In genomic region chr14:35576260-35576659, GRCh38 we compare ENCODE assay signal across 36 cellular contexts. TPM values are rescaled to one million over a fixed set of nuclear protein-coding genes. Genes with fewer than 3 reads are reported as not detected.
A peak's percentile ranks its signal among the peaks of the same experiment; 100 is the strongest.
DNase-seq lines count a peak whose midpoint lies in the region; ATAC-seq, FAIRE-seq and TF ChIP-seq lines count a peak whose summit lies in the region.
"Had no signal": no experiment of that assay in that cellular context is flagged by ENCODE, and none has a peak within 500 bp of the region (broad histone marks: within the 10 kb centered on the region; RNA-seq: fewer than 3 reads in every experiment).

No MANE protein-coding gene starts in this region.

- intact Hi-C loops in cardiac septum (cut with DNase I) (no loop called here), pancreas (cut with DNase I) (no loop called here)
- intact Hi-C loops in CD4-positive, alpha-beta T cell (cut with DNase I, micrococcal nuclease): no loop called here

- H3K36me3 Mint-ChIP-seq in CD4-positive, alpha-beta T cell (ENCODE audit: low read depth): peaks cover 46% of the 10 kb centered on the region
- H3K36me3 Mint-ChIP-seq: stimulated activated effector memory CD8-positive, alpha-beta T cell treated with anti-CD3 and anti-CD28 coated beads, Interleukin-12 subunit alpha, Interleukin-12 subunit beta, amount 100 ng/mL, for 72 hours had no signal

- peak; percentile 40 to 49 for DNase-seq in cardiac muscle cell (ENCODE audit: low read depth in 1 of 2, low spot score in 1 of 2)
- DNase-seq in cardiac septum (ENCODE audit: low spot score): no peak
- peak; percentile 62 for DNase-seq in WERI-Rb-1
- DNase-seq in fibroblast of gingiva (ENCODE audit: low read depth): peak; percentile 3
- peak; percentile 35 for DNase-seq in retinal pigment epithelial cell (ENCODE audit: low read depth)
- DNase-seq in SK-N-DZ (ENCODE audit: low spot score): no peak
- DNase-seq in CD4-positive, alpha-beta T cell: no peak
- no peak for DNase-seq in pancreas
- DNase-seq: activated gamma-delta T cell; activated naive CD8-positive, alpha-beta T cell treated with anti-CD3 and anti-CD28 coated beads for 36 hours; activated T-cell treated with anti-CD3 and anti-CD28 coated beads, Interleukin-2, amount 50 U/mL, for 4 hours; AML-193; aorta; CD4-positive, alpha-beta memory T cell; EL; head of caudate nucleus; KBM-7; kidney; MG63; NCI-H1105; NCI-H187 treated with DMSO at 0.1 percent for 48 hours; NCI-H526 treated with DMSO at 0.1 percent for 48 hours; posterior cingulate gyrus; sigmoid colon; stimulated activated CD4-positive, alpha-beta T cell treated with anti-CD3 and anti-CD28 coated beads, Interleukin-15, amount 100 ng/mL, for 24 hours had no signal

- TF ChIP-seq CTCF in cardiac muscle cell (IDR thresholded peaks at IDR 0.05; ENCODE audit: low read depth, low read length): no peak
- TF ChIP-seq CTCF in WERI-Rb-1 (IDR thresholded peaks at IDR 0.05; ENCODE audit: low read depth, low read length): no peak
- no peak for TF ChIP-seq CTCF in retinal pigment epithelial cell (conservative IDR thresholded peaks at IDR 0.05; ENCODE audit: low read depth, low read length)
- no peak for TF ChIP-seq CTCF in CD4-positive, alpha-beta T cell (IDR thresholded peaks at IDR 0.05)
- no peak for TF ChIP-seq CTCF in pancreas (IDR thresholded peaks at IDR 0.05)

- H3K27me3 ChIP-seq in cardiac muscle cell (no peaks in the 10 kb centered on the region), WERI-Rb-1 (ENCODE audit: insufficient read depth, low read depth, severe bottlenecking) (no peaks in the 10 kb centered on the region), pancreas (no peaks in the 10 kb centered on the region)
- H3K27me3 ChIP-seq in CD4-positive, alpha-beta T cell (ENCODE audit: control insufficient read depth, insufficient read depth, low read length): no peaks in the 10 kb centered on the region
- H3K27me3 ChIP-seq: MG63, sigmoid colon, tibial nerve had no signal

- H3K4me3 ChIP-seq in cardiac muscle cell (no peak overlapping the region), WERI-Rb-1 (ENCODE audit: low read depth, low read length) (no peak overlapping the region), retinal pigment epithelial cell (ENCODE audit: low read length) (no peak overlapping the region), pancreas (no peak overlapping the region)
- H3K4me3 ChIP-seq: MG63, sigmoid colon, tibial nerve had no signal

- no peak overlapping the region for H3K4me3 Mint-ChIP-seq in CD4-positive, alpha-beta T cell
- H3K4me3 Mint-ChIP-seq: activated naive CD8-positive, alpha-beta T cell treated with anti-CD3 and anti-CD28 coated beads for 36 hours; activated T-cell treated with anti-CD3 and anti-CD28 coated beads, Interleukin-2, amount 50 U/mL, for 4 hours; CD4-positive, alpha-beta memory T cell; mesothelial cell of epicardium; stimulated activated effector memory CD8-positive, alpha-beta T cell treated with anti-CD3 and anti-CD28 coated beads, Interleukin-12 subunit alpha, Interleukin-12 subunit beta, amount 100 ng/mL, for 72 hours had no signal

- H3K27ac Mint-ChIP-seq in CD4-positive, alpha-beta T cell: no peak overlapping the region
- H3K27ac Mint-ChIP-seq: activated naive CD8-positive, alpha-beta T cell treated with anti-CD3 and anti-CD28 coated beads for 36 hours; CD4-positive, alpha-beta memory T cell; mesothelial cell of epicardium; stimulated activated effector memory CD8-positive, alpha-beta T cell treated with anti-CD3 and anti-CD28 coated beads, Interleukin-12 subunit alpha, Interleukin-12 subunit beta, amount 100 ng/mL, for 72 hours had no signal

- FAIRE-seq in pancreas (lab: Jason Lieb, UNC): no peak
- FAIRE-seq: A204.1, endometrium, H1, kidney had no signal

- H3K36me3 ChIP-seq in cardiac muscle cell (no peaks in the 10 kb centered on the region), WERI-Rb-1 (no peaks in the 10 kb centered on the region), pancreas (no peaks in the 10 kb centered on the region)
- H3K36me3 ChIP-seq: MG63 had no signal

- POLR2A ChIA-PET in CD4-positive, alpha-beta T cell (lab: Charles Lee): no interaction called here

- H3K27me3 Mint-ChIP-seq in CD4-positive, alpha-beta T cell: no peaks in the 10 kb centered on the region
- H3K27me3 Mint-ChIP-seq: activated naive CD8-positive, alpha-beta T cell treated with anti-CD3 and anti-CD28 coated beads for 36 hours; CD4-positive, alpha-beta memory T cell had no signal

- no peak overlapping the region for H3K27ac ChIP-seq in cardiac muscle cell
- H3K27ac ChIP-seq in WERI-Rb-1: peak overlapping the region; percentile 54
- H3K27ac ChIP-seq in CD4-positive, alpha-beta T cell (ENCODE audit: low read depth, low read length): no peak overlapping the region
- no peak overlapping the region for H3K27ac ChIP-seq in pancreas
- H3K27ac ChIP-seq: RWPE1, sigmoid colon, tibial nerve had no signal

- H3K4me1 ChIP-seq in cardiac muscle cell (ENCODE audit: low read depth) (no peaks in the 10 kb centered on the region), pancreas (no peaks in the 10 kb centered on the region)
- H3K4me1 ChIP-seq: sigmoid colon, tibial nerve had no signal

- no peak for ATAC-seq in CD4-positive, alpha-beta T cell (ENCODE audit: poor library complexity)
- ATAC-seq in pancreas: no peak
- ATAC-seq: activated T-cell treated with anti-CD3 and anti-CD28 coated beads, Interleukin-2, amount 50 U/mL, for 4 hours; stimulated activated effector memory CD8-positive, alpha-beta T cell treated with anti-CD3 and anti-CD28 coated beads, Interleukin-12 subunit alpha, Interleukin-12 subunit beta, amount 100 ng/mL, for 72 hours had no signal

- no peaks in the 10 kb centered on the region for H3K4me1 Mint-ChIP-seq in CD4-positive, alpha-beta T cell (ENCODE audit: low read depth)
- H3K4me1 Mint-ChIP-seq: mesothelial cell of epicardium; stimulated activated effector memory CD8-positive, alpha-beta T cell treated with anti-CD3 and anti-CD28 coated beads, Interleukin-12 subunit alpha, Interleukin-12 subunit beta, amount 100 ng/mL, for 72 hours had no signal

- no peaks in the 10 kb centered on the region for H3K9me3 ChIP-seq in cardiac muscle cell (ENCODE audit: low read depth)
- no peaks in the 10 kb centered on the region for H3K9me3 ChIP-seq in WERI-Rb-1 (ENCODE audit: severe bottlenecking)
- no peaks in the 10 kb centered on the region for H3K9me3 ChIP-seq in CD4-positive, alpha-beta T cell (ENCODE audit: control insufficient read depth, low read length)
- H3K9me3 ChIP-seq in pancreas: no peaks in the 10 kb centered on the region
- H3K9me3 ChIP-seq: MG63, sigmoid colon, tibial nerve had no signal

- no peaks in the 10 kb centered on the region for H3K9me3 Mint-ChIP-seq in CD4-positive, alpha-beta T cell
- H3K9me3 Mint-ChIP-seq: activated naive CD8-positive, alpha-beta T cell treated with anti-CD3 and anti-CD28 coated beads for 36 hours; activated T-cell treated with anti-CD3 and anti-CD28 coated beads, Interleukin-2, amount 50 U/mL, for 4 hours; CD4-positive, alpha-beta memory T cell; mesothelial cell of epicardium; stimulated activated effector memory CD8-positive, alpha-beta T cell treated with anti-CD3 and anti-CD28 coated beads, Interleukin-12 subunit alpha, Interleukin-12 subunit beta, amount 100 ng/mL, for 72 hours had no signal

- CTCF ChIA-PET in CD4-positive, alpha-beta T cell (lab: Charles Lee): no interaction called here

RNA-seq across cellular contexts. Expression of gene INSM2, which starts 42.3 kb away (rescaled TPM):
- total RNA-seq in cardiac muscle cell (not detected in 2 replicates), cardiac septum (not detected), pancreas (not detected)
- polyA plus RNA-seq in cardiac muscle cell (not detected in 2 replicates), pancreas (not detected)
- polyA plus RNA-seq in SK-N-DZ (2014; cell fraction: cytosol; rRNA removed): 206 and 210 TPM in 2 replicates
- polyA plus RNA-seq in SK-N-DZ (2014; cell fraction: nucleus; rRNA removed): 271 and 351 TPM in 2 replicates
- total RNA-seq in CD4-positive, alpha-beta T cell: not detected
- total RNA-seq: activated naive CD8-positive, alpha-beta T cell treated with anti-CD3 and anti-CD28 coated beads for 36 hours; activated T-cell treated with anti-CD3 and anti-CD28 coated beads, Interleukin-2, amount 50 U/mL, for 4 hours; aorta; CD4-positive, alpha-beta memory T cell; dermis microvascular lymphatic vessel endothelial cell; fibroblast of lung; H1; kidney; mesothelial cell of epicardium; sigmoid colon; T-helper 1 cell treated with Interleukin-12 subunit alpha and Interleukin-12 subunit beta and Interleukin-4 antibody, amounts not matched to agents 30 ng/mL and 1 ng/mL, for 36 hours; tibial nerve had no signal
- polyA plus RNA-seq: aorta; CD4-positive, alpha-beta memory T cell; fibroblast of lung; H1; liver had no signal

Comparison
In these comparisons a context has a peak if more than half of its experiments do, and no peak if none do; other contexts are left out.
1. DNase-seq: peak in cardiac muscle cell (2 of 2), WERI-Rb-1 (single experiment), fibroblast of gingiva (single experiment) and retinal pigment epithelial cell (single experiment); none in cardiac septum (single experiment), SK-N-DZ (single experiment), CD4-positive, alpha-beta T cell (0 of 10) and pancreas (0 of 6).